1 cellular context compared by ENCODE assay signal in the genomic region with DNA sequence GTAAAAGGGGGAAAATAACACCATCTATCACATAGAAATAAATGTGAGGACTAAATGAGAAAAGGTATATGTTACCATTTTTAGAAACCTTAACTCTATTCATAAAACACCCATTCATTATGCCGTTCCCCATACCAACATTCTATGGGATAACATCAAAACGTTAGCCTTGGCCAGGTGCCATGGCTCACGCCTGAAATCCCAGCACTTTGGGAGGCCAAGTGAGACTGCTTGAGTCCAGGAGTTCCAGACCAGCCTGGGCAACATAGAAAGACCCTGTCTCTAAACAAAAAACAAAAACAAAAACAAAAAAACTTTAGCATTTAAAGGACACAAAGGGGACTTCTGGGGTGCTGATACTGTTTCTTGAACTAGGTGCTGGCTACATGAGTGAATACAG.
TF ChIP-seq lines count a peak whose summit lies in the region.

No MANE protein-coding gene starts in this region.

TF ChIP-seq in endothelial cell of umbilical vein, 7 proteins besides CTCF, POLR2A, EP300 and RAD21:
- no peak for TF ChIP-seq FOS (IDR thresholded peaks at IDR 0.05; ENCODE audit: borderline replicate concordance, insufficient read depth, low read length)
- TF ChIP-seq EZH2 (IDR thresholded peaks at IDR 0.05; ENCODE audit: borderline replicate concordance, low read depth, low read length, severe bottlenecking): no peak
- TF ChIP-seq MYC (IDR thresholded peaks at IDR 0.05; ENCODE audit: low read depth, low read length): no peak
- no peak for TF ChIP-seq GATA2 (IDR thresholded peaks at IDR 0.05; ENCODE audit: insufficient read depth, insufficient read length, low read depth, low read length)
- no peak for TF ChIP-seq POLR2AphosphoS5 (IDR thresholded peaks at IDR 0.05; ENCODE audit: insufficient read depth, low read depth, low read length)
- no peak for TF ChIP-seq JUN (IDR thresholded peaks at IDR 0.05; ENCODE audit: borderline replicate concordance, insufficient read depth, insufficient read length, low read depth)
- TF ChIP-seq, protein P1, sequence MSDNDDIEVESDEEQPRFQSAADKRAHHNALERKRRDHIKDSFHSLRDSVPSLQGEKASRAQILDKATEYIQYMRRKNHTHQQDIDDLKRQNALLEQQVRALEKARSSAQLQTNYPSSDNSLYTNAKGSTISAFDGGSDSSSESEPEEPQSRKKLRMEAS (IDR thresholded peaks at IDR 0.05; ENCODE audit: insufficient read depth, insufficient read length): no peak
